Comparison of ENCODE assay signal across 1 cellular context in the genomic region with DNA sequence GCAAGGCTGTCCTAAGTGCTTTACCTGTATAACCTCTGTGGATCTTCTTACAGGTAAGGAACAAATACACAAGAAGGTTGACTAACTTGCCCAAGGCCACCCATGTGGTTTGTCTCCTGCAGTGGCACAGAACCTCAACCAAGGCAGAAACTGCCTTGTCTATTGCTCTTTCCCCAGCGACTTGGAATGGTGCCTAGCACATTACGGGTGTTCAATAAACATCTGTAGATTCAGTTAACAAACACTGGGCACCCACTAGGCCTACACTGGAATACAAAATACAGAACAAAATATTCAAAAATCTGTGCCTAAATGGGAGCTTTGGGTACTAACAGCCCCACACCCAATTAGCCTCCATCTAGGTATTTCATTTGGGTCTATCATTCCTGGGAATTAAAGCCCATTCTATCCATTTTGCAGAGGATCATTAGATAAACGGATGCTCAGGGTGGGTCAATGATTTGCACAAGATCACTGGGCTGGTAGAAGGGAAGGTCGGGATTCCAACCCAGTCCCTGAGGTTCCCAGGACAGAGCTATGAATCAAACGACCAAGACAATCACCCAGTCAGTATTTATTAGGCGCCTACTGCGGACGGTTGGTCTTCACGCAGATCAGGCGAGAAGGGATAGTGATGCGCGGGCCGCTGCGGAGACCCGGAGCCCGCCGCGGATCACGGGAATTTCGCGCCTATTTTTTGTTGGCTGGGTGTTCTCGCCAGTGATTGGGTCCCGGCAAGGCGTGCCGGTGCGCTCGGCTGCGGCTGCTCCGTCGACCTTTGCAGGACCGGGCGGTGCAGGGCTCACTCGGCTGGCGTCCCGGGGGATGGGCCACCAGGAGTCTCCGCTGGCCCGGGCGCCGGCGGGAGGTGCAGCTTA.
A peak's percentile ranks its signal among the peaks of the same experiment; 100 is the strongest.
TF ChIP-seq lines count a peak whose summit lies in the region.

A gene (plus strand): TSS at position 771 of the 878 bp plus-strand sequence. CDS start 55 bp downstream, at position 826.

TF ChIP-seq in K562, 482 proteins besides CTCF, POLR2A, EP300 and RAD21 (continued from another document):
- TF ChIP-seq ZNF584 (CRISPR knock-in tag; IDR thresholded peaks at IDR 0.05; ENCODE audit: low read depth) (no peak), MTA3 (IDR thresholded peaks at IDR 0.05; ENCODE audit: borderline replicate concordance) (0 out of 2 replicates have a peak, but pooled peaks have one; percentile 20)
- TF ChIP-seq, protein P1, sequence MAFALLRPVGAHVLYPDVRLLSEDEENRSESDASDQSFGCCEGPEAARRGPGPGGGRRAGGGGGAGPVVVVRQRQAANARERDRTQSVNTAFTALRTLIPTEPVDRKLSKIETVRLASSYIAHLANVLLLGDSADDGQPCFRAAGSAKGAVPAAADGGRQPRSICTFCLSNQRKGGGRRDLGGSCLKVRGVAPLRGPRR (CRISPR knock-in tag; IDR thresholded peaks at IDR 0.05): no peak
